In genomic region chr7:952548-953441, GRCh38 we compare ENCODE assay signal across 9 cellular contexts. TPM values are rescaled to one million over a fixed set of nuclear protein-coding genes. Genes with fewer than 3 reads are reported as not detected.
DNase-seq lines count a peak whose midpoint lies in the region; ATAC-seq and TF ChIP-seq lines count a peak whose summit lies in the region.
"Had no signal": no experiment of that assay in that cellular context is flagged by ENCODE, and none has a peak within 500 bp of the region (broad histone marks: within the 10 kb centered on the region; RNA-seq: fewer than 3 reads in every experiment).

No MANE protein-coding gene starts in this region.

- H3K36me3 ChIP-seq in breast epithelium (no peaks in the 10 kb centered on the region), mucosa of stomach (ENCODE audit: control insufficient read depth, insufficient read depth, low read length) (no peaks in the 10 kb centered on the region), upper lobe of left lung (no peaks in the 10 kb centered on the region), prostate gland (no peaks in the 10 kb centered on the region)

- H3K27me3 ChIP-seq in breast epithelium (peaks cover 0 to 21% of the 10 kb centered on the region in 2 donors), mucosa of stomach (ENCODE audit: control insufficient read depth, insufficient read depth, low read length) (peaks cover 6% of the 10 kb centered on the region), upper lobe of left lung (peaks cover 0 to 2% (median 0%) of the 10 kb centered on the region in 4 donors), prostate gland (replicated peaks; ENCODE audit: insufficient read depth) (no peaks in the 10 kb centered on the region)
- H3K27me3 ChIP-seq: body of pancreas had no signal

- H3K27me3 Mint-ChIP-seq in MCF 10A (ENCODE audit: insufficient read depth, unreplicated experiment) (no peaks in the 10 kb centered on the region), chondrocyte (ENCODE audit: low read depth) (peaks cover 1% of the 10 kb centered on the region)

- 67 to 82% methylated on average over 8 to 19 of the region's 20 CpGs for WGBS in upper lobe of left lung, 2 donors
- WGBS in prostate gland, result 82% methylated on average over 19 of the region's 20 CpGs

- H3K4me3 Mint-ChIP-seq in MCF 10A (ENCODE audit: unreplicated experiment) (no peak overlapping the region), chondrocyte (ENCODE audit: unreplicated experiment) (no peak overlapping the region)

- no TSS peak for BruUV-seq in MCF 10A (replicated peaks; lab: Mats Ljungman, UMichigan)

- no peak for ATAC-seq in upper lobe of left lung (ENCODE audit: low FRiP score in 2 of 2)

- H3K4me1 ChIP-seq in breast epithelium (no peaks in the 10 kb centered on the region), mucosa of stomach (ENCODE audit: control insufficient read depth, insufficient read depth, low read length) (peaks cover 39% of the 10 kb centered on the region), upper lobe of left lung (peaks cover 13 to 42% (median 20%) of the 10 kb centered on the region in 4 donors), prostate gland (replicated peaks) (peaks cover 8% of the 10 kb centered on the region)

- no peaks in the 10 kb centered on the region for H3K4me1 Mint-ChIP-seq in MCF 10A (ENCODE audit: insufficient read depth, unreplicated experiment)
- H3K4me1 Mint-ChIP-seq in chondrocyte (ENCODE audit: low read depth), result peaks cover 4% of the 10 kb centered on the region

- H3K27ac ChIP-seq in breast epithelium, result no peak overlapping the region
- H3K27ac ChIP-seq in upper lobe of left lung, result peak overlapping the region in 1 of 4 donors; percentile 86
- no peak overlapping the region for H3K27ac ChIP-seq in prostate gland

- TF ChIP-seq POLR2A in breast epithelium (IDR thresholded peaks at IDR 0.05) (no peak), upper lobe of left lung (IDR thresholded peaks at IDR 0.05) (no peak), prostate gland (IDR thresholded peaks at IDR 0.05) (no peak)

- H3K36me3 Mint-ChIP-seq in MCF 10A (ENCODE audit: insufficient read depth, unreplicated experiment) (peaks cover 11% of the 10 kb centered on the region), chondrocyte (ENCODE audit: low read depth) (no peaks in the 10 kb centered on the region)

- intact Hi-C loops in breast epithelium (cut with DNase I; ENCODE audit: low total_unique reads), result loop anchor here (2.0 kb wide), 1 partner anchor 44 kb away; no protein-coding TSS in a partner anchor
- intact Hi-C loops in MCF 10A (cut with micrococcal nuclease), result no loop called here
- intact Hi-C loops in prostate gland (cut with DNase I), result no loop called here

- TF ChIP-seq CTCF in breast epithelium (IDR thresholded peaks at IDR 0.05) (no peak), MCF 10A (IDR thresholded peaks at IDR 0.05; ENCODE audit: unreplicated experiment) (no peak), chondrocyte (IDR thresholded peaks at IDR 0.05) (no peak), upper lobe of left lung (IDR thresholded peaks at IDR 0.05) (no peak), prostate gland (IDR thresholded peaks at IDR 0.05) (no peak)

- H3K9me3 Mint-ChIP-seq in MCF 10A (ENCODE audit: unreplicated experiment), result no peaks in the 10 kb centered on the region
- no peaks in the 10 kb centered on the region for H3K9me3 Mint-ChIP-seq in chondrocyte (ENCODE audit: low read depth)

- H3K4me3 ChIP-seq in breast epithelium (peak overlapping the region in 2 of 3 donors; percentile 50 to 71), mucosa of stomach (ENCODE audit: low read length) (peak overlapping the region; percentile 38), upper lobe of left lung (peak overlapping the region in 3 of 4 donors; percentile 65 to 72 (median 68)), prostate gland (peak overlapping the region in 1 of 2 donors; percentile 40)

- peak in 1 of 2 donors; percentile 38 for DNase-seq in breast epithelium (ENCODE audit: low spot score in 2 of 2)
- no peak for DNase-seq in MCF 10A (ENCODE audit: unreplicated experiment)
- DNase-seq in chondrocyte (ENCODE audit: low spot score), result peak; percentile 81
- DNase-seq in upper lobe of left lung, result peak in 1 of 2 donors; percentile 54
- DNase-seq in stimulated activated CD4-positive, alpha-beta T cell treated with anti-CD3 and anti-CD28 coated beads, Interleukin-1b, Interleukin-23, amount 100 ng/mL, for 48 hours, result no peak
- no peak for DNase-seq in COLO829 (ENCODE audit: low spot score)
- no peak for DNase-seq in prostate gland (ENCODE audit: low spot score)

- H3K9me3 ChIP-seq in breast epithelium (no peaks in the 10 kb centered on the region), mucosa of stomach (ENCODE audit: control insufficient read depth, low read length) (no peaks in the 10 kb centered on the region), upper lobe of left lung (no peaks in the 10 kb centered on the region), prostate gland (no peaks in the 10 kb centered on the region)
- H3K9me3 ChIP-seq: body of pancreas had no signal

- POLR2A ChIA-PET in MCF 10A (lab: Yijun Ruan, JAX), result interaction anchor here (0.6 to 2.2 kb wide), 6 partner anchors 8 to 40 kb away, joined by 3 to 11 read pairs (median 4); partner anchors contain the start of gene COX19

- CTCF ChIA-PET in MCF 10A (lab: Yijun Ruan, JAX), result interaction anchor here (0.6 to 1.2 kb wide), 2 partner anchors 45 to 186 kb away, joined by 3 to 4 read pairs; no protein-coding TSS in a partner anchor

- H3K9ac ChIP-seq in mucosa of stomach (ENCODE audit: low read length), result peak overlapping the region; percentile 66

- H3K27ac Mint-ChIP-seq in MCF 10A (ENCODE audit: low read depth, unreplicated experiment), result no peak overlapping the region
- no peak overlapping the region for H3K27ac Mint-ChIP-seq in chondrocyte (ENCODE audit: unreplicated experiment)

- TF ChIP-seq EP300 in upper lobe of left lung (IDR thresholded peaks at IDR 0.05), result no peak

RNA-seq across cellular contexts. Expression of gene ADAP1, which starts 1.7 kb away (rescaled TPM):
- total RNA-seq in breast epithelium, result 10 to 100 TPM in 2 of 3 donors, 1 to 10 TPM in 1; 7.5 to 15.5 (median 14.0) TPM
- 7.0 and 10.5 TPM in 2 replicates for total RNA-seq in MCF 10A (2022)
- 3.9 to 7.0 TPM (median 6.7 TPM) in 3 replicates for total RNA-seq in chondrocyte
- total RNA-seq in upper lobe of left lung, result 100 to 1,000 TPM in 1 of 6 donors, 10 to 100 TPM in 5; 31.0 to 109 (median 37.5) TPM
- 1 to 10 TPM; 5.9 to 8.3 TPM for total RNA-seq in prostate gland

RNA-seq across cellular contexts. Expression of gene COX19, which starts 22.6 kb away (rescaled TPM):
- total RNA-seq in breast epithelium (10 to 100 TPM in 1 of 3 donors, 1 to 10 TPM in 2; 8.5 to 17.3 (median 8.8) TPM), MCF 10A (2022) (14.7 and 16.5 TPM in 2 replicates), chondrocyte (9.2 to 9.6 TPM (median 9.5 TPM) in 3 replicates), upper lobe of left lung (10 to 100 TPM in 4 of 6 donors, 1 to 10 TPM in 2; 9.1 to 25.1 (median 11.5) TPM), prostate gland (10 to 100 TPM; 11.3 to 17.0 TPM)

RNA-seq across cellular contexts. Expression of gene CYP2W1, which starts 30.2 kb away (rescaled TPM):
- not detected for total RNA-seq in breast epithelium
- total RNA-seq in MCF 10A (2022), result not detected in 2 replicates
- not detected in 3 replicates for total RNA-seq in chondrocyte
- total RNA-seq in upper lobe of left lung, result not detected
- total RNA-seq in prostate gland, result 1 to 10 TPM; 3.1 to 4.0 TPM
- total RNA-seq: body of pancreas had no signal
